In the genomic region with DNA sequence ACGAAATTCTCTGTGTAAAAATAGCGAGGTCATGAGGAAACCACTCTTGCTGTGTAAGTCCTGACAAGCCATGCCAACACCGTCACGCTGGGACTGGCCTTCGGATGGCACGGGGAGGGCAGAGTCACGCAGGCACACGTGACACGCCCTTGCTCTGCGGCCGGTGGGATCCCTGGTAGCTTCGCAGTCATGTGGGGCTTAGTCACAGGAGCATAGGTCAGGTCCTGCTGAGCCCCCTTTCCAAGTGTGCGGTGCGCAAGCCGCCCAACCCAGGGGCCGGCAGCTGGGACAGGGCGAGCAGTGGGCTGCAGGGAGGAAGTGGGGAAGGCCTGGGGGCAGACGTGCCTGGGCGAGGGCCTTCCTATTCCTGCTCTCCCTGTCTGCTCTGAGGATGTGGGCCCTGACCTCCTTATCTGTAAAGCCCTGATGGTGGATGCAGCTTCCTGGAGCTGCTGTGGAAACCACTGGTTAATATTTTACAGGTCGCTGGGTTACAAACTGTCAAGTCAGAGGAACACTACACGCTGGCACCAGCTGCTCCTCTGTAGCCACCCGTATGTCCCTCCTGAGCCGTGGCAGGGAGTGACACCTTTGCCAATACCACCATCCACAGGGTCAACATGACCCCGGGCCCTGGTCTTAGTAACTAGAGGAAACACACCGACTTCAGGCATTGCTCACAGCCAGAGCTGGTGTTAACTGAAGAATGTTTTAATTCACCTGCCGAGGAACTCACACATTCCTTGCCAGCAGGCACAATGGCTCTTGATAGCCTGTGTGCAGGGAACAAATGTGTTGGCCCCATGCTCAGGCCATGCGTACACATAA, we compare ENCODE assay signal across 1 cellular context.
TF ChIP-seq lines count a peak whose summit lies in the region.

No MANE protein-coding gene starts in this region.

TF ChIP-seq in HepG2, 621 proteins besides CTCF, POLR2A, EP300 and RAD21 (continued from another document):
- TF ChIP-seq, protein P1, sequence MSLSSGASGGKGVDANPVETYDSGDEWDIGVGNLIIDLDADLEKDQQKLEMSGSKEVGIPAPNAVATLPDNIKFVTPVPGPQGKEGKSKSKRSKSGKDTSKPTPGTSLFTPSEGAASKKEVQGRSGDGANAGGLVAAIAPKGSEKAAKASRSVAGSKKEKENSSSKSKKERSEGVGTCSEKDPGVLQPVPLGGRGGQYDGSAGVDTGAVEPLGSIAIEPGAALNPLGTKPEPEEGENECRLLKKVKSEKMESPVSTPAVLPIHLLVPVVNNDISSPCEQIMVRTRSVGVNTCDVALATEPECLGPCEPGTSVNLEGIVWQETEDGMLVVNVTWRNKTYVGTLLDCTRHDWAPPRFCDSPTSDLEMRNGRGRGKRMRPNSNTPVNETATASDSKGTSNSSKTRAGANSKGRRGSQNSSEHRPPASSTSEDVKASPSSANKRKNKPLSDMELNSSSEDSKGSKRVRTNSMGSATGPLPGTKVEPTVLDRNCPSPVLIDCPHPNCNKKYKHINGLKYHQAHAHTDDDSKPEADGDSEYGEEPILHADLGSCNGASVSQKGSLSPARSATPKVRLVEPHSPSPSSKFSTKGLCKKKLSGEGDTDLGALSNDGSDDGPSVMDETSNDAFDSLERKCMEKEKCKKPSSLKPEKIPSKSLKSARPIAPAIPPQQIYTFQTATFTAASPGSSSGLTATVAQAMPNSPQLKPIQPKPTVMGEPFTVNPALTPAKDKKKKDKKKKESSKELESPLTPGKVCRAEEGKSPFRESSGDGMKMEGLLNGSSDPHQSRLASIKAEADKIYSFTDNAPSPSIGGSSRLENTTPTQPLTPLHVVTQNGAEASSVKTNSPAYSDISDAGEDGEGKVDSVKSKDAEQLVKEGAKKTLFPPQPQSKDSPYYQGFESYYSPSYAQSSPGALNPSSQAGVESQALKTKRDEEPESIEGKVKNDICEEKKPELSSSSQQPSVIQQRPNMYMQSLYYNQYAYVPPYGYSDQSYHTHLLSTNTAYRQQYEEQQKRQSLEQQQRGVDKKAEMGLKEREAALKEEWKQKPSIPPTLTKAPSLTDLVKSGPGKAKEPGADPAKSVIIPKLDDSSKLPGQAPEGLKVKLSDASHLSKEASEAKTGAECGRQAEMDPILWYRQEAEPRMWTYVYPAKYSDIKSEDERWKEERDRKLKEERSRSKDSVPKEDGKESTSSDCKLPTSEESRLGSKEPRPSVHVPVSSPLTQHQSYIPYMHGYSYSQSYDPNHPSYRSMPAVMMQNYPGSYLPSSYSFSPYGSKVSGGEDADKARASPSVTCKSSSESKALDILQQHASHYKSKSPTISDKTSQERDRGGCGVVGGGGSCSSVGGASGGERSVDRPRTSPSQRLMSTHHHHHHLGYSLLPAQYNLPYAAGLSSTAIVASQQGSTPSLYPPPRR (CRISPR knock-in tag; IDR thresholded peaks at IDR 0.05; ENCODE audit: borderline replicate concordance), result peak; percentile 36; the same call in 1 of the 2 replicates
- TF ChIP-seq MIER2 (CRISPR knock-in tag; IDR thresholded peaks at IDR 0.05), result no peak
- TF ChIP-seq, protein P2, sequence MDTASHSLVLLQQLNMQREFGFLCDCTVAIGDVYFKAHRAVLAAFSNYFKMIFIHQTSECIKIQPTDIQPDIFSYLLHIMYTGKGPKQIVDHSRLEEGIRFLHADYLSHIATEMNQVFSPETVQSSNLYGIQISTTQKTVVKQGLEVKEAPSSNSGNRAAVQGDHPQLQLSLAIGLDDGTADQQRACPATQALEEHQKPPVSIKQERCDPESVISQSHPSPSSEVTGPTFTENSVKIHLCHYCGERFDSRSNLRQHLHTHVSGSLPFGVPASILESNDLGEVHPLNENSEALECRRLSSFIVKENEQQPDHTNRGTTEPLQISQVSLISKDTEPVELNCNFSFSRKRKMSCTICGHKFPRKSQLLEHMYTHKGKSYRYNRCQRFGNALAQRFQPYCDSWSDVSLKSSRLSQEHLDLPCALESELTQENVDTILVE (CRISPR knock-in tag; IDR thresholded peaks at IDR 0.05), result no peak; the same call in 1 of the 2 replicates
- TF ChIP-seq, protein P3, sequence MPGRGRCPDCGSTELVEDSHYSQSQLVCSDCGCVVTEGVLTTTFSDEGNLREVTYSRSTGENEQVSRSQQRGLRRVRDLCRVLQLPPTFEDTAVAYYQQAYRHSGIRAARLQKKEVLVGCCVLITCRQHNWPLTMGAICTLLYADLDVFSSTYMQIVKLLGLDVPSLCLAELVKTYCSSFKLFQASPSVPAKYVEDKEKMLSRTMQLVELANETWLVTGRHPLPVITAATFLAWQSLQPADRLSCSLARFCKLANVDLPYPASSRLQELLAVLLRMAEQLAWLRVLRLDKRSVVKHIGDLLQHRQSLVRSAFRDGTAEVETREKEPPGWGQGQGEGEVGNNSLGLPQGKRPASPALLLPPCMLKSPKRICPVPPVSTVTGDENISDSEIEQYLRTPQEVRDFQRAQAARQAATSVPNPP (CRISPR knock-in tag; IDR thresholded peaks at IDR 0.05), result no peak
- no peak for TF ChIP-seq ZNF530 (CRISPR knock-in tag; IDR thresholded peaks at IDR 0.05; ENCODE audit: low read depth)
- TF ChIP-seq ZNF263 (CRISPR knock-in tag; IDR thresholded peaks at IDR 0.05), result 0 out of 2 replicates have a peak, but pooled peaks have one; percentile 34
- no peak for TF ChIP-seq IKZF1 (IDR thresholded peaks at IDR 0.05)
- no peak for TF ChIP-seq NCOA5 (CRISPR knock-in tag; IDR thresholded peaks at IDR 0.05)
- TF ChIP-seq AKAP8 (CRISPR knock-in tag; IDR thresholded peaks at IDR 0.05), result peak; percentile 54; the same call in 1 of the 2 replicates
- TF ChIP-seq, protein P4, sequence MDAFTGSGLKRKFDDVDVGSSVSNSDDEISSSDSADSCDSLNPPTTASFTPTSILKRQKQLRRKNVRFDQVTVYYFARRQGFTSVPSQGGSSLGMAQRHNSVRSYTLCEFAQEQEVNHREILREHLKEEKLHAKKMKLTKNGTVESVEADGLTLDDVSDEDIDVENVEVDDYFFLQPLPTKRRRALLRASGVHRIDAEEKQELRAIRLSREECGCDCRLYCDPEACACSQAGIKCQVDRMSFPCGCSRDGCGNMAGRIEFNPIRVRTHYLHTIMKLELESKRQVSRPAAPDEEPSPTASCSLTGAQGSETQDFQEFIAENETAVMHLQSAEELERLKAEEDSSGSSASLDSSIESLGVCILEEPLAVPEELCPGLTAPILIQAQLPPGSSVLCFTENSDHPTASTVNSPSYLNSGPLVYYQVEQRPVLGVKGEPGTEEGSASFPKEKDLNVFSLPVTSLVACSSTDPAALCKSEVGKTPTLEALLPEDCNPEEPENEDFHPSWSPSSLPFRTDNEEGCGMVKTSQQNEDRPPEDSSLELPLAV (CRISPR knock-in tag; conservative IDR thresholded peaks at IDR 0.05; ENCODE audit: low read depth), result no peak
- TF ChIP-seq HNRNPLL (IDR thresholded peaks at IDR 0.05; ENCODE audit: low read depth, low read length, poor library complexity, severe bottlenecking), result peak; percentile 74
- TF ChIP-seq, protein P5, sequence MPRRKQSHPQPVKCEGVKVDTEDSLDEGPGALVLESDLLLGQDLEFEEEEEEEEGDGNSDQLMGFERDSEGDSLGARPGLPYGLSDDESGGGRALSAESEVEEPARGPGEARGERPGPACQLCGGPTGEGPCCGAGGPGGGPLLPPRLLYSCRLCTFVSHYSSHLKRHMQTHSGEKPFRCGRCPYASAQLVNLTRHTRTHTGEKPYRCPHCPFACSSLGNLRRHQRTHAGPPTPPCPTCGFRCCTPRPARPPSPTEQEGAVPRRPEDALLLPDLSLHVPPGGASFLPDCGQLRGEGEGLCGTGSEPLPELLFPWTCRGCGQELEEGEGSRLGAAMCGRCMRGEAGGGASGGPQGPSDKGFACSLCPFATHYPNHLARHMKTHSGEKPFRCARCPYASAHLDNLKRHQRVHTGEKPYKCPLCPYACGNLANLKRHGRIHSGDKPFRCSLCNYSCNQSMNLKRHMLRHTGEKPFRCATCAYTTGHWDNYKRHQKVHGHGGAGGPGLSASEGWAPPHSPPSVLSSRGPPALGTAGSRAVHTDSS (CRISPR knock-in tag; conservative IDR thresholded peaks at IDR 0.05), result no peak
- TF ChIP-seq U2AF1 (optimal IDR thresholded peaks at IDR 0.05; ENCODE audit: low read depth, low read length), result no peak
